8 cellular contexts compared by ENCODE assay signal in the genomic region with DNA sequence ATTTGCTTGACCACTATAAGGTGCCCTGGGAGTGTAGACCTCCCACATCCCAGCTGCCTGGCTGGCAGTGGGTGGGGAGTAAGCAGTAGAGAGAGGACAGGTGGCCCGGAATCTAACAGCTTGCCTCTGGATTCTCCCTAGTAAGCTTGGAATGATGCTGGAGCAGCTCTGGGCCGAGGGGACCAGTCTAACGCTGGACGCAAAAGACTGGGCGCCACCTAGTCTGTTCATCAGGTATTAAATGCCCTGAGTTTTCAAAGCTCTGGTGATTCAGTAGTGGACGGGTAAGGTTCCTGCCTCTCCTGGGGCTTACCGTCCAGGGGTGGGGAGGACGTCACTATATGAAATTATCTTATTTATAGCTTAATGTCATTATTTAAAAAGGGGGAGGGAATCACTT. TPM values are rescaled to one million over a fixed set of nuclear protein-coding genes. Genes with fewer than 3 reads are reported as not detected.
DNase-seq lines count a peak whose midpoint lies in the region; ATAC-seq and TF ChIP-seq lines count a peak whose summit lies in the region.
"Had no signal": no experiment of that assay in that cellular context is flagged by ENCODE, and none has a peak within 500 bp of the region (broad histone marks: within the 10 kb centered on the region; RNA-seq: fewer than 3 reads in every experiment).

No MANE protein-coding gene starts in this region.

- H3K9ac ChIP-seq in H9 (ENCODE audit: extremely low read depth, insufficient read length, low read length), result no peak overlapping the region

- H3T11ph ChIP-seq in H9 (ENCODE audit: low read length), result no peak overlapping the region

- H3K36me3 Mint-ChIP-seq in H9 (ENCODE audit: insufficient read depth in 1 of 3, low read depth in 3 of 3) (no peaks in the 10 kb centered on the region), progenitor cell of endocrine pancreas (ENCODE audit: insufficient read depth) (peaks cover 11% of the 10 kb centered on the region)

- peak overlapping the region; percentile 20 for H3K4me2 ChIP-seq in H9 (ENCODE audit: insufficient read depth, insufficient read length, low read length)
- peak overlapping the region; percentile 41; the same call in 1 of the 2 replicates for H3K4me2 ChIP-seq in OCI-LY7 (ENCODE audit: low read length)

- H3K4me1 ChIP-seq in H9 (ENCODE audit: insufficient read depth, low read length), result no peaks in the 10 kb centered on the region
- peaks cover 15% of the 10 kb centered on the region for H3K4me1 ChIP-seq in OCI-LY7 (ENCODE audit: insufficient read depth, low read length, poor library complexity, severe bottlenecking)
- H3K4me1 ChIP-seq in ovary (ENCODE audit: insufficient read depth), result peaks cover 4% of the 10 kb centered on the region

- no peak overlapping the region for H2BK120ac ChIP-seq in H9 (ENCODE audit: low read depth, low read length, poor library complexity, severe bottlenecking)

- H3K9me2 ChIP-seq in OCI-LY7 (ENCODE audit: insufficient read depth, low read length), result no peaks in the 10 kb centered on the region

- no peak overlapping the region for H3K27ac ChIP-seq in H9 (ENCODE audit: insufficient read length, low read depth, low read length)
- H3K27ac ChIP-seq in OCI-LY7 (ENCODE audit: low read depth, low read length, poor library complexity, severe bottlenecking), result no peak overlapping the region
- no peak overlapping the region for H3K27ac ChIP-seq in ovary

- no peaks in the 10 kb centered on the region for H3K36me3 ChIP-seq in OCI-LY7 (ENCODE audit: insufficient read depth, low read length)
- no peaks in the 10 kb centered on the region for H3K36me3 ChIP-seq in ovary

- no peak overlapping the region for H2BK5ac ChIP-seq in H9 (ENCODE audit: insufficient read length, low read length)

- POLR2A ChIA-PET in OCI-LY7 (lab: Charles Lee), result interaction anchor here (0.7 to 1.3 kb wide), 5 partner anchors 10 to 549 kb away, joined by 3 to 6 read pairs (median 4); no protein-coding TSS in a partner anchor

- ATAC-seq in GM18861 (IDR thresholded peaks at IDR 0.05; ENCODE audit: unreplicated experiment), result no peak

- H2BK20ac ChIP-seq in H9 (ENCODE audit: low read depth, low read length, poor library complexity, severe bottlenecking), result no peak overlapping the region

- H3K23ac ChIP-seq in H9 (ENCODE audit: insufficient read length, low read depth, low read length), result no peak overlapping the region

- H3K79me1 ChIP-seq in H9 (ENCODE audit: insufficient read depth, low read depth, low read length, poor library complexity, severe bottlenecking), result no peaks in the 10 kb centered on the region

- no peak overlapping the region for H2BK12ac ChIP-seq in H9 (ENCODE audit: insufficient read length, low read depth, low read length)

- no peak overlapping the region for H2AK5ac ChIP-seq in H9 (ENCODE audit: insufficient read length, low read length)

- H4K20me1 ChIP-seq in H9 (ENCODE audit: control insufficient read depth, insufficient read depth, insufficient read length) (no peaks in the 10 kb centered on the region), OCI-LY7 (ENCODE audit: insufficient read depth, low read length) (no peaks in the 10 kb centered on the region)

- no peak overlapping the region for H4K5ac ChIP-seq in H9 (ENCODE audit: insufficient read length, low read depth, low read length)

- H2AFZ ChIP-seq in H9 (ENCODE audit: low read length) (no peak overlapping the region), OCI-LY7 (ENCODE audit: low read length) (no peak overlapping the region)

- intact Hi-C loops in OCI-LY7 (cut with micrococcal nuclease; ENCODE audit: unreplicated experiment), result no loop called here
- intact Hi-C loops in ovary (cut with DNase I), result no loop called here
- intact Hi-C loops in posterior cingulate gyrus (cut with DNase I), result no loop called here

- H2BK15ac ChIP-seq in H9 (ENCODE audit: low read depth, low read length), result no peak overlapping the region

- no peak overlapping the region for H3K4me3 ChIP-seq in OCI-LY7 (ENCODE audit: low read depth, low read length, poor library complexity, severe bottlenecking)
- peak overlapping the region; percentile 61 for H3K4me3 ChIP-seq in fibroblast of villous mesenchyme (ENCODE audit: low read depth, low read length)
- no peak overlapping the region for H3K4me3 ChIP-seq in ovary

- H3K9me3 Mint-ChIP-seq in H9 (no peaks in the 10 kb centered on the region), progenitor cell of endocrine pancreas (ENCODE audit: low read depth) (peaks cover 6% of the 10 kb centered on the region)

- H3K23me2 ChIP-seq in H9 (ENCODE audit: insufficient read length, low read depth, low read length, poor library complexity, severe bottlenecking), result peaks cover 7% of the 10 kb centered on the region

- no peak for TF ChIP-seq EP300 in ovary (IDR thresholded peaks at IDR 0.05)

- no peak overlapping the region for H3K14ac ChIP-seq in H9 (ENCODE audit: insufficient read depth, low read length)

- H3K27me3 ChIP-seq in H9 (ENCODE audit: insufficient read depth, low read length) (peaks cover 6% of the 10 kb centered on the region), ovary (no peaks in the 10 kb centered on the region)

- peak; percentile 56 for DNase-seq in H9
- peak; percentile 15 for DNase-seq in OCI-LY7 (ENCODE audit: low spot score)
- no peak for DNase-seq in fibroblast of villous mesenchyme (ENCODE audit: low read depth)
- DNase-seq in progenitor cell of endocrine pancreas (ENCODE audit: low spot score, unreplicated experiment), result no peak
- no peak for DNase-seq in ovary
- DNase-seq in posterior cingulate gyrus, result no peak

- CTCF ChIA-PET in OCI-LY7 (lab: Charles Lee; ENCODE audit: unreplicated experiment), result interaction anchor here (0.8 to 1.6 kb wide), 3 partner anchors 17 to 21 kb away, joined by 3 to 8 read pairs (median 6); no protein-coding TSS in a partner anchor

- H3K9me3 ChIP-seq in H9 (ENCODE audit: control insufficient read depth, low read depth, low read length) (no peaks in the 10 kb centered on the region), OCI-LY7 (ENCODE audit: low read length) (no peaks in the 10 kb centered on the region), ovary (no peaks in the 10 kb centered on the region)

- H3K27ac Mint-ChIP-seq in H9 (no peak overlapping the region), progenitor cell of endocrine pancreas (peak overlapping the region; percentile 96)

- H3K18ac ChIP-seq in H9 (ENCODE audit: insufficient read length, low read depth, low read length), result no peak overlapping the region

- H3K4me3 Mint-ChIP-seq in H9 (peak overlapping the region; percentile 71 to 87), progenitor cell of endocrine pancreas (ENCODE audit: low read depth) (peak overlapping the region; percentile 92)

- no peak overlapping the region for H3K4ac ChIP-seq in H9 (ENCODE audit: low read depth, low read length)

- H3K27me3 Mint-ChIP-seq in H9 (ENCODE audit: low read depth) (peaks cover 38% of the 10 kb centered on the region), progenitor cell of endocrine pancreas (no peaks in the 10 kb centered on the region)

- no peak for TF ChIP-seq POLR2A in ovary (IDR thresholded peaks at IDR 0.05)

- no peak overlapping the region for H4K8ac ChIP-seq in H9 (replicated peaks; ENCODE audit: insufficient read length, low read depth, low read length)

- H3K4me1 Mint-ChIP-seq in H9 (peaks cover 16 to 20% of the 10 kb centered on the region in 2 experiments), progenitor cell of endocrine pancreas (ENCODE audit: low read depth) (peaks cover 45% of the 10 kb centered on the region)

- no peak overlapping the region for H4K91ac ChIP-seq in H9 (ENCODE audit: insufficient read length, low read depth, low read length)

- no TSS peak for BruUV-seq in OCI-LY7 (replicated peaks; lab: Mats Ljungman, UMichigan)

- no peaks in the 10 kb centered on the region for H3K79me2 ChIP-seq in H9 (ENCODE audit: insufficient read depth, low read length)
- H3K79me2 ChIP-seq in OCI-LY7 (ENCODE audit: insufficient read depth, low read depth, low read length), result no peaks in the 10 kb centered on the region

- no peak overlapping the region for H3K56ac ChIP-seq in H9 (ENCODE audit: insufficient read length, low read depth, low read length)

- no CpG with 5 or more reads among the region's 8 CpGs for WGBS in H9 (ENCODE audit: extremely low coverage, insufficient read length, low lambda C conversion rate)
- 68 to 86% (median 69%) methylated on average over 7 to 8 of the region's 8 CpGs for WGBS in ovary, 3 donors

- TF ChIP-seq CTCF in H9 (conservative IDR thresholded peaks at IDR 0.05) (peak; percentile 48; the same call in 2 of the 3 replicates), OCI-LY7 (conservative IDR thresholded peaks at IDR 0.05; ENCODE audit: low read length) (peak; percentile 41; the same call in 1 of the 2 replicates), fibroblast of villous mesenchyme (IDR thresholded peaks at IDR 0.05; ENCODE audit: insufficient read depth, low read depth, low read length) (no peak), progenitor cell of endocrine pancreas (IDR thresholded peaks at IDR 0.05; ENCODE audit: unreplicated experiment) (peak; percentile 34), ovary (IDR thresholded peaks at IDR 0.05) (no peak)

RNA-seq across cellular contexts. Expression of gene LYPD6B, which starts 0.6 kb away (rescaled TPM):
- 1.0 and 2.0 TPM in 2 replicates for total RNA-seq in H9 (2021)
- not detected in 2 replicates for total RNA-seq in OCI-LY7 (2014; rRNA removed; shearing (Covaris generic))
- not detected in 2 replicates for total RNA-seq in OCI-LY7 (2022)
- total RNA-seq in fibroblast of villous mesenchyme, result 1.9 and 3.0 TPM in 2 replicates
- 140 TPM in 2 replicates for total RNA-seq in progenitor cell of endocrine pancreas
- total RNA-seq in ovary, result 10 to 100 TPM in 1 of 7 donors, 1 to 10 TPM in 3, under 1 TPM in 1, not detected in 2; 0.72 to 17.0 (median 1.7) TPM
- polyA plus RNA-seq in ovary, result under 1 TPM; 0.17 to 0.33 TPM
- total RNA-seq: subcutaneous adipose tissue had no signal

Comparison
In these comparisons a context has a peak if more than half of its experiments do, and no peak if none do; other contexts are left out.
1. DNase-seq: peak in H9 (single experiment) and OCI-LY7 (single experiment); none in fibroblast of villous mesenchyme (single experiment), progenitor cell of endocrine pancreas (single experiment), ovary (0 of 5) and posterior cingulate gyrus (0 of 10).
2. CTCF ChIP-seq: peak in H9 (single experiment), OCI-LY7 (single experiment) and progenitor cell of endocrine pancreas (single experiment); none in fibroblast of villous mesenchyme (single experiment) and ovary (0 of 3).